Comparison of ENCODE assay signal across 1 cellular context in the genomic region with DNA sequence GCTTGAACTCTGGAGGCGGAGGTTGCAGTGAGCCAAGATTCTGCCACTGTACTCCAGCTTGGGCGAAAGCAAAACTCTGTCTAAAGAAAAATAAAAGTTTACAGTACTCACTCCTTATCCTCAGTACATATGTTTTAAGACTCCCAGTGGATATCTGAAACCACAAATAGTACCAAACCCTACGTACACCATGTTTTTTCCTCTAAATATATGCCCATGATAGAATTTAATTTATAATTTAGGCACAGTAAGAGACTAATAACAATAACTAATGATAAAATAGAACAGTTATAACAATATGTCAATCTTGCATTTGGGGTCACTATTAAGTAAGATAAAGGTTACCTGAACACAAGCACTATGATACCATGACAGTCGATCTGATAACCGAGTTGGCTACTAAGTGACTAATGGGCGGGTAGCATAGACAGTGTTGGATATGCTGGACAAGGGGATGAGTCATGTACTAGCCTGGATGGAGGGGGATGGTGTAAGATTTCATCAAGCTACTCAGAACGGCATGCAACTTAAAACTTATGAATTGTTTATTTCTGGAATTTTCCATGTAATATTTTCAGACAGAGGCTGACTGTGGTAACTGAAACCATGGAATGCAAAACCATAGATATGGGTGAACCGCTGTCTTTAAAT.
TF ChIP-seq lines count a peak whose summit lies in the region.

No MANE protein-coding gene starts in this region.

TF ChIP-seq in SK-N-SH, 30 proteins besides CTCF, POLR2A, EP300 and RAD21 (continued from another document):
- TF ChIP-seq, protein P1, sequence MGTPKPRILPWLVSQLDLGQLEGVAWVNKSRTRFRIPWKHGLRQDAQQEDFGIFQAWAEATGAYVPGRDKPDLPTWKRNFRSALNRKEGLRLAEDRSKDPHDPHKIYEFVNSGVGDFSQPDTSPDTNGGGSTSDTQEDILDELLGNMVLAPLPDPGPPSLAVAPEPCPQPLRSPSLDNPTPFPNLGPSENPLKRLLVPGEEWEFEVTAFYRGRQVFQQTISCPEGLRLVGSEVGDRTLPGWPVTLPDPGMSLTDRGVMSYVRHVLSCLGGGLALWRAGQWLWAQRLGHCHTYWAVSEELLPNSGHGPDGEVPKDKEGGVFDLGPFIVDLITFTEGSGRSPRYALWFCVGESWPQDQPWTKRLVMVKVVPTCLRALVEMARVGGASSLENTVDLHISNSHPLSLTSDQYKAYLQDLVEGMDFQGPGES (IDR thresholded peaks at IDR 0.05; ENCODE audit: low read depth, low read length) = no peak
- no peak for TF ChIP-seq NRF1 (IDR thresholded peaks at IDR 0.05; ENCODE audit: low read depth, low read length)
- peak; percentile 92 for TF ChIP-seq PBX3 (IDR thresholded peaks at IDR 0.05)
- no peak for TF ChIP-seq RFX5 (IDR thresholded peaks at IDR 0.05; ENCODE audit: low read length)
- 0 out of 2 replicates have a peak, but pooled peaks have one; percentile 48 for TF ChIP-seq REST (IDR thresholded peaks at IDR 0.05; ENCODE audit: low read depth, low read length)
- no peak for TF ChIP-seq EZH2phosphoT487 (IDR thresholded peaks at IDR 0.05; ENCODE audit: borderline replicate concordance, low read depth)
- no peak; the same call in 1 of the 2 replicates for TF ChIP-seq YY1 (IDR thresholded peaks at IDR 0.05; ENCODE audit: low read depth)
- TF ChIP-seq, protein P2, sequence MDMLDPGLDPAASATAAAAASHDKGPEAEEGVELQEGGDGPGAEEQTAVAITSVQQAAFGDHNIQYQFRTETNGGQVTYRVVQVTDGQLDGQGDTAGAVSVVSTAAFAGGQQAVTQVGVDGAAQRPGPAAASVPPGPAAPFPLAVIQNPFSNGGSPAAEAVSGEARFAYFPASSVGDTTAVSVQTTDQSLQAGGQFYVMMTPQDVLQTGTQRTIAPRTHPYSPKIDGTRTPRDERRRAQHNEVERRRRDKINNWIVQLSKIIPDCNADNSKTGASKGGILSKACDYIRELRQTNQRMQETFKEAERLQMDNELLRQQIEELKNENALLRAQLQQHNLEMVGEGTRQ (IDR thresholded peaks at IDR 0.05; ENCODE audit: borderline replicate concordance, low read depth, low read length) = no peak
- peak; percentile 55; the same call in 1 of the 2 replicates for TF ChIP-seq RXRA (IDR thresholded peaks at IDR 0.05; ENCODE audit: borderline replicate concordance, low read depth)
- peak; percentile 70; the same call in 1 of the 2 replicates for TF ChIP-seq NFIC (IDR thresholded peaks at IDR 0.05; ENCODE audit: borderline replicate concordance)
- no peak for TF ChIP-seq RCOR1 (IDR thresholded peaks at IDR 0.05; ENCODE audit: low read length)
- TF ChIP-seq MXI1 (IDR thresholded peaks at IDR 0.05; ENCODE audit: low read depth, low read length) = no peak
- peak; percentile 62 for TF ChIP-seq FOXM1 (IDR thresholded peaks at IDR 0.05; ENCODE audit: low read depth)
- TF ChIP-seq SMC3 (IDR thresholded peaks at IDR 0.05; ENCODE audit: low read depth, low read length) = no peak
- 0 out of 2 replicates have a peak, but pooled peaks have one; percentile 21 for TF ChIP-seq SIN3A (IDR thresholded peaks at IDR 0.05; ENCODE audit: borderline replicate concordance, low read depth, low read length)
- TF ChIP-seq TEAD4 (IDR thresholded peaks at IDR 0.05; ENCODE audit: borderline replicate concordance, insufficient read depth) = peak; percentile 44; the same call in 1 of the 2 replicates
- TF ChIP-seq USF1 (IDR thresholded peaks at IDR 0.05; ENCODE audit: borderline replicate concordance, low read depth) = no peak
- TF ChIP-seq GABPA (IDR thresholded peaks at IDR 0.05; ENCODE audit: low read depth) = no peak
- TF ChIP-seq ZBTB33 (IDR thresholded peaks at IDR 0.05; ENCODE audit: borderline replicate concordance, low read depth) = no peak
- no peak for TF ChIP-seq FOXJ3 (CRISPR knock-in tag; IDR thresholded peaks at IDR 0.05)
- no peak for TF ChIP-seq MEF2A (IDR thresholded peaks at IDR 0.05; ENCODE audit: borderline replicate concordance, low read depth)
- no peak for TF ChIP-seq ELF1 (IDR thresholded peaks at IDR 0.05)
- TF ChIP-seq CHD2 (IDR thresholded peaks at IDR 0.05; ENCODE audit: low read length, partially characterized antibody) = no peak
- TF ChIP-seq GATA2 (CRISPR knock-in tag; IDR thresholded peaks at IDR 0.05) = no peak
